19 cellular contexts compared by ENCODE assay signal in the genomic region with DNA sequence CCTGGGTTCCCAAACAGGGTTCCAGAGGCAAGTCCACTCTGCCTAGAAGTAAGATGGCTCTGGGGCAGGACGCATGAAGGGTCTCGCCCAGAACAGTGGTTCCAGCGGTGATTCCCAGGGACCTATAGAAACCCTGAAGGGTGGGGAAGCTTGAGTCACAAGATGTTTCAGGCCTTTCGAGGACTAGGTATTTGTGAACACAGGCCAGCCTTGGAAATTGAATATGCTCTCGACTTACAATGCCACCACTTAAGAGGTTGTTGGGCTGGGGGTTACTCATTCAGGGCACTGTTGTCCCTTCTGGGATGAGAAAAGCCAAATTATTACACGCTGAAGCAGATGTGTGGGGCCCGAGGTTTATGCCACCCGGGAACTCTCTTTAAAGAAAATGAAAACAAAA.
A peak's percentile ranks its signal among the peaks of the same experiment; 100 is the strongest.
DNase-seq lines count a peak whose midpoint lies in the region; ATAC-seq, FAIRE-seq and TF ChIP-seq lines count a peak whose summit lies in the region.
"Had no signal": no experiment of that assay in that cellular context is flagged by ENCODE, and none has a peak within 500 bp of the region (broad histone marks: within the 10 kb centered on the region; RNA-seq: fewer than 3 reads in every experiment).

No MANE protein-coding gene starts in this region.

- POLR2A ChIA-PET in HepG2 (lab: Yijun Ruan, JAX): no interaction called here
- POLR2A ChIA-PET in CD8-positive, alpha-beta T cell (lab: Charles Lee): no interaction called here

- FAIRE-seq in HepG2 (lab: Jason Lieb, UNC): no peak
- FAIRE-seq: G401.6, GM12878 had no signal

- TF ChIP-seq CTCF in liver (IDR thresholded peaks at IDR 0.05; ENCODE audit: low read depth, low read length, missing input control): no peak
- no peak for TF ChIP-seq CTCF in HepG2 (CRISPR knock-in tag; IDR thresholded peaks at IDR 0.05)
- no peak for TF ChIP-seq CTCF in epithelial cell of esophagus (IDR thresholded peaks at IDR 0.05; ENCODE audit: insufficient read depth, low read depth, low read length, missing control alignments)
- no peak for TF ChIP-seq CTCF in neural cell (IDR thresholded peaks at IDR 0.05; ENCODE audit: poor library complexity, severe bottlenecking)
- no peak for TF ChIP-seq CTCF in CD8-positive, alpha-beta T cell (IDR thresholded peaks at IDR 0.05)

- intact Hi-C loops in HepG2 (cut with micrococcal nuclease; ENCODE audit: unreplicated experiment) (no loop called here), aorta (cut with DNase I) (loop anchor here in 1 of 2 donors (5.0 kb wide), 1 partner anchor 152 kb away; a partner anchor contains a TSS)
- intact Hi-C loops in CD8-positive, alpha-beta T cell (cut with DNase I, micrococcal nuclease): no loop called here

- TF ChIP-seq RAD21 in liver (IDR thresholded peaks at IDR 0.05): no peak
- TF ChIP-seq RAD21 in HepG2 (CRISPR knock-in tag; IDR thresholded peaks at IDR 0.05): no peak
- TF ChIP-seq RAD21 in neural cell (conservative IDR thresholded peaks at IDR 0.05): no peak

- no peaks in the 10 kb centered on the region for H3K27me3 ChIP-seq in liver (ENCODE audit: control insufficient read depth in 4 of 4, insufficient read depth in 4 of 4, low read length in 3 of 4)
- peaks cover 0 to 3% of the 10 kb centered on the region in 2 experiments; a peak in 1 of 5 replicates for H3K27me3 ChIP-seq in HepG2 (ENCODE audit: control insufficient read depth in 1 of 2, insufficient read depth in 2 of 2, low read length in 2 of 2)
- H3K27me3 ChIP-seq in neural cell (ENCODE audit: insufficient read depth, low read depth, low read length): peaks cover 9% of the 10 kb centered on the region
- H3K27me3 ChIP-seq in aorta (ENCODE audit: control insufficient read depth in 1 of 2, insufficient read depth in 2 of 2, low read length in 1 of 2): no peaks in the 10 kb centered on the region
- H3K27me3 ChIP-seq in CD8-positive, alpha-beta T cell (ENCODE audit: insufficient read depth, low read length): no peaks in the 10 kb centered on the region

- H3K4me3 Mint-ChIP-seq in CD8-positive, alpha-beta T cell: no peak overlapping the region
- H3K4me3 Mint-ChIP-seq: CD4-positive, alpha-beta memory T cell; memory B cell; stimulated activated effector memory CD8-positive, alpha-beta T cell treated with anti-CD3 and anti-CD28 coated beads, Interleukin-12 subunit alpha, Interleukin-12 subunit beta, amount 100 ng/mL, for 72 hours had no signal

- 86% methylated on average over 8 of the region's 8 CpGs for WGBS in liver
- 91% methylated on average over 8 of the region's 8 CpGs for WGBS in HepG2 (ENCODE audit: low lambda C conversion rate)
- WGBS in aorta, 2 donors: 94 to 95% methylated on average over 8 of the region's 8 CpGs

- H3K9ac ChIP-seq in liver (ENCODE audit: low read depth in 1 of 2, low read length in 2 of 2): peak overlapping the region in 1 of 2 donors; percentile 79
- no peak overlapping the region for H3K9ac ChIP-seq in HepG2 (ENCODE audit: insufficient read depth, low read depth, low read length)
- H3K9ac ChIP-seq in neural cell (ENCODE audit: low read length): no peak overlapping the region
- H3K9ac ChIP-seq: parathyroid adenoma had no signal

- H3K9me3 Mint-ChIP-seq in CD8-positive, alpha-beta T cell: no peaks in the 10 kb centered on the region

- no peak overlapping the region for H3K4me2 ChIP-seq in HepG2 (ENCODE audit: low read depth, low read length)
- no peak overlapping the region for H3K4me2 ChIP-seq in neural cell (ENCODE audit: low read length)

- DNase-seq in HepG2 (ENCODE audit: low spot score) (no peak), epithelial cell of esophagus (ENCODE audit: low read depth) (peak; percentile 64), aorta (no peak), dedifferentiated amniotic fluid mesenchymal stem cell (ENCODE audit: extremely low spot score) (no peak)
- no peak for DNase-seq in CD8-positive, alpha-beta T cell
- DNase-seq: activated effector memory CD4-positive, alpha-beta T cell treated with Interleukin-2 at 50 U/mL for 16 hours; CD4-positive, alpha-beta memory T cell; NCI-H1436 treated with DMSO at 0.1 percent for 48 hours; SIG-M5; spleen had no signal

- no peaks in the 10 kb centered on the region for H3K36me3 Mint-ChIP-seq in CD8-positive, alpha-beta T cell
- H3K36me3 Mint-ChIP-seq: CD4-positive, alpha-beta memory T cell; memory B cell; stimulated activated effector memory CD8-positive, alpha-beta T cell treated with anti-CD3 and anti-CD28 coated beads, Interleukin-12 subunit alpha, Interleukin-12 subunit beta, amount 100 ng/mL, for 72 hours had no signal

- TF ChIP-seq POLR2A in HepG2 (IDR thresholded peaks at IDR 0.05; ENCODE audit: insufficient read depth in 1 of 2, low read depth in 2 of 2, low read length in 2 of 2): no peak

- H3K4me1 ChIP-seq in liver (ENCODE audit: control insufficient read depth in 4 of 4, insufficient read depth in 4 of 4, low read length in 3 of 4) (peaks cover 12 to 22% (median 15%) of the 10 kb centered on the region in 4 donors), HepG2 (ENCODE audit: insufficient read depth, low read length) (peaks cover 17% of the 10 kb centered on the region), aorta (ENCODE audit: control insufficient read depth in 1 of 2, insufficient read depth in 2 of 2, low read length in 2 of 2) (peaks cover 0 to 4% of the 10 kb centered on the region in 2 donors)
- H3K4me1 ChIP-seq in CD8-positive, alpha-beta T cell (ENCODE audit: insufficient read depth, low read length): no peaks in the 10 kb centered on the region
- H3K4me1 ChIP-seq: parathyroid adenoma had no signal

- H3K79me2 ChIP-seq in HepG2 (ENCODE audit: insufficient read depth, low read length) (no peaks in the 10 kb centered on the region), neural cell (replicated peaks; ENCODE audit: insufficient read depth, low read length) (no peaks in the 10 kb centered on the region)
- H3K79me2 ChIP-seq: parathyroid adenoma had no signal

- H3K27ac ChIP-seq in liver (ENCODE audit: low read depth in 1 of 2, low read length in 2 of 2): peak overlapping the region; percentile 84 to 94
- H3K27ac ChIP-seq in HepG2 (ENCODE audit: extremely low read length, insufficient read depth, low read length): no peak overlapping the region
- H3K27ac ChIP-seq in neural cell (ENCODE audit: low read length): peak overlapping the region; percentile 34
- no peak overlapping the region for H3K27ac ChIP-seq in aorta (ENCODE audit: low read depth in 1 of 2, low read length in 2 of 2)
- H3K27ac ChIP-seq in CD8-positive, alpha-beta T cell (ENCODE audit: low read depth, low read length): no peak overlapping the region
- H3K27ac ChIP-seq: parathyroid adenoma, spleen had no signal

- CTCF ChIA-PET in HepG2 (lab: Yijun Ruan, JAX; ENCODE audit: low intra/inter-chr PET ratio, low total read pairs): no interaction called here
- CTCF ChIA-PET in CD8-positive, alpha-beta T cell (lab: Charles Lee): no interaction called here

- peaks cover 26% of the 10 kb centered on the region for H3K27me3 Mint-ChIP-seq in CD8-positive, alpha-beta T cell (ENCODE audit: low read depth)

- in situ Hi-C loops in HepG2 (cut with HindIII; ENCODE audit: extremely low pct_ligation_motif_present, low pct_unique_long_range_greater_than_20kb): loop anchor here (5.0 to 25.0 kb wide), 2 partner anchors 252 to 392 kb away; no protein-coding TSS in a partner anchor

- no peaks in the 10 kb centered on the region for H3K4me1 Mint-ChIP-seq in CD8-positive, alpha-beta T cell (ENCODE audit: low read depth)
- H3K4me1 Mint-ChIP-seq: memory B cell; stimulated activated effector memory CD8-positive, alpha-beta T cell treated with anti-CD3 and anti-CD28 coated beads, Interleukin-12 subunit alpha, Interleukin-12 subunit beta, amount 100 ng/mL, for 72 hours had no signal

- no TSS peak for BruUV-seq in HepG2 (replicated peaks; lab: Mats Ljungman, UMichigan)

- H3K36me3 ChIP-seq in liver (ENCODE audit: control insufficient read depth in 4 of 4, insufficient read depth in 3 of 4, low read depth in 1 of 4, low read length in 3 of 4) (no peaks in the 10 kb centered on the region), HepG2 (replicated peaks in 1 of 2; ENCODE audit: control insufficient read depth in 1 of 2, insufficient read depth in 2 of 2, low read length in 2 of 2) (no peaks in the 10 kb centered on the region), neural cell (ENCODE audit: insufficient read depth, low read length) (no peaks in the 10 kb centered on the region), aorta (ENCODE audit: control insufficient read depth in 1 of 2, insufficient read depth in 2 of 2, low read length in 1 of 2) (no peaks in the 10 kb centered on the region)
- no peaks in the 10 kb centered on the region for H3K36me3 ChIP-seq in CD8-positive, alpha-beta T cell (ENCODE audit: insufficient read depth, low read length)
- H3K36me3 ChIP-seq: spleen, tibial nerve had no signal

- H3K9me2 ChIP-seq in neural cell (ENCODE audit: insufficient read depth, low read length): no peaks in the 10 kb centered on the region

- TF ChIP-seq EP300 in HepG2 (IDR thresholded peaks at IDR 0.05; ENCODE audit: low read depth in 2 of 2, low read length in 2 of 2): no peak
- TF ChIP-seq EP300 in HepG2 (CRISPR knock-in tag; IDR thresholded peaks at IDR 0.05; ENCODE audit: borderline replicate concordance): no peak
- TF ChIP-seq EP300 in neural cell (conservative IDR thresholded peaks at IDR 0.05; ENCODE audit: poor library complexity, severe bottlenecking): no peak

- no peak for ATAC-seq in HepG2
- ATAC-seq in aorta (ENCODE audit: low FRiP score): no peak
- ATAC-seq in CD8-positive, alpha-beta T cell: no peak
- ATAC-seq in GM21717 (IDR thresholded peaks at IDR 0.05; ENCODE audit: unreplicated experiment): no peak
- ATAC-seq: GM12878; stimulated activated effector memory CD8-positive, alpha-beta T cell treated with anti-CD3 and anti-CD28 coated beads, Interleukin-12 subunit alpha, Interleukin-12 subunit beta, amount 100 ng/mL, for 72 hours had no signal

- H3K27ac Mint-ChIP-seq in CD8-positive, alpha-beta T cell: no peak overlapping the region
- H3K27ac Mint-ChIP-seq: memory B cell; stimulated activated effector memory CD8-positive, alpha-beta T cell treated with anti-CD3 and anti-CD28 coated beads, Interleukin-12 subunit alpha, Interleukin-12 subunit beta, amount 100 ng/mL, for 72 hours had no signal

- H2AFZ ChIP-seq in HepG2 (ENCODE audit: low read length) (no peak overlapping the region), neural cell (ENCODE audit: low read depth, low read length) (no peak overlapping the region)
- H2AFZ ChIP-seq: parathyroid adenoma had no signal

- H3K4me3 ChIP-seq in liver (ENCODE audit: low read depth in 1 of 3, low read length in 3 of 3) (no peak overlapping the region), HepG2 (replicated peaks in 1 of 3; ENCODE audit: insufficient read depth in 1 of 3, low read depth in 2 of 3, low read length in 3 of 3) (no peak overlapping the region), epithelial cell of esophagus (ENCODE audit: low read length) (no peak overlapping the region), neural cell (ENCODE audit: low read length) (peak overlapping the region; percentile 29), aorta (ENCODE audit: low read length in 2 of 2) (no peak overlapping the region)
- H3K4me3 ChIP-seq in CD8-positive, alpha-beta T cell (ENCODE audit: low read depth, low read length): no peak overlapping the region
- H3K4me3 ChIP-seq: GM12878, spleen, tibial nerve had no signal

- H3K9me3 ChIP-seq in liver (ENCODE audit: control insufficient read depth in 4 of 4, low read length in 3 of 4): no peaks in the 10 kb centered on the region
- H3K9me3 ChIP-seq in HepG2 (ENCODE audit: low read length): no peaks in the 10 kb centered on the region
- H3K9me3 ChIP-seq in neural cell (ENCODE audit: low read length): no peaks in the 10 kb centered on the region
- H3K9me3 ChIP-seq in aorta (ENCODE audit: control insufficient read depth, low read length): no peaks in the 10 kb centered on the region
- H3K9me3 ChIP-seq in CD8-positive, alpha-beta T cell (ENCODE audit: low read length): no peaks in the 10 kb centered on the region
- H3K9me3 ChIP-seq: spleen, tibial nerve had no signal

- H3F3A ChIP-seq in neural cell (ENCODE audit: insufficient read depth, low read length, poor library complexity, severe bottlenecking): no peaks in the 10 kb centered on the region

- H4K20me1 ChIP-seq in HepG2 (ENCODE audit: insufficient read depth, low read length) (no peaks in the 10 kb centered on the region), neural cell (ENCODE audit: insufficient read depth) (no peaks in the 10 kb centered on the region)

Comparison
In these comparisons a context has a peak if more than half of its experiments do, and no peak if none do; other contexts are left out.
1. H3K27ac ChIP-seq: peak in liver (2 of 2) and neural cell (single experiment); none in HepG2 (single experiment), aorta (0 of 2) and CD8-positive, alpha-beta T cell (single experiment).